21 cellular contexts compared by ENCODE assay signal in genomic region chr6:56765494-56765893, GRCh38.
DNase-seq lines count a peak whose midpoint lies in the region; ATAC-seq, FAIRE-seq and TF ChIP-seq lines count a peak whose summit lies in the region.
"Had no signal": no experiment of that assay in that cellular context is flagged by ENCODE, and none has a peak within 500 bp of the region (broad histone marks: within the 10 kb centered on the region; RNA-seq: fewer than 3 reads in every experiment).

No MANE protein-coding gene starts in this region.

- no peak overlapping the region for H3K27ac Mint-ChIP-seq in activated naive CD4-positive, alpha-beta T cell treated with anti-CD3 and anti-CD28 coated beads, Interleukin-2, amount 10 ng/mL, durations not matched to agents 7 days and 5 days

- POLR2A ChIA-PET in GM12878 (lab: Charles Lee), result interaction anchor here (0.8 to 2.5 kb wide), 6 partner anchors 9 to 83 kb away, joined by 3 to 13 read pairs (median 5); no protein-coding TSS in a partner anchor

- in situ Hi-C loops in GM12878 (cut with MboI), result loop anchor here (5.0 kb wide), 1 partner anchor 77 kb away; no protein-coding TSS in a partner anchor

- no peak for TF ChIP-seq EP300 in GM12878 (IDR thresholded peaks at IDR 0.05; ENCODE audit: borderline replicate concordance in 1 of 2, control insufficient read depth in 1 of 2, low read depth in 2 of 2, low read length in 2 of 2)

- no TSS peak for BruUV-seq in GM12878 (replicated peaks; lab: Mats Ljungman, UMichigan)

- no peak for ATAC-seq in GM12878

- peaks cover 88% of the 10 kb centered on the region for H3K79me2 ChIP-seq in GM12878 (ENCODE audit: control insufficient read depth, insufficient read depth, low read length)

- DNase-seq in left ventricle myocardium inferior (no peak), right atrium auricular region (ENCODE audit: low spot score) (no peak), GM12878 (ENCODE audit: low read depth, low spot score) (no peak), T-helper 9 cell (no peak), NCI-H2081 (lab: John Stamatoyannopoulos, UW) (no peak), RPMI8226 (no peak)
- DNase-seq in activated naive CD4-positive, alpha-beta T cell treated with anti-CD3 and anti-CD28 coated beads, Interleukin-2, amount 10 ng/mL, durations not matched to agents 7 days and 5 days, result no peak
- DNase-seq: COR-L47, DMS 273 treated with DMSO at 0.1 percent for 48 hours, DND-41, HCEC 1CT, KBM-7, NCI-H1105 treated with DMSO at 0.1 percent for 48 hours, NCI-H1694 treated with DMSO at 0.1 percent for 48 hours, NCI-H2107, NCI-H510A treated with DMSO at 0.1 percent for 48 hours, NCI-H774, SIG-M5 had no signal

- RAD21 ChIA-PET in GM12878 (lab: Charles Lee; ENCODE audit: unreplicated experiment), result interaction anchor here (0.8 to 15.3 kb wide), 8 partner anchors 7 to 82 kb away, joined by 3 to 450 read pairs (median 19); no protein-coding TSS in a partner anchor

- H3K36me3 Mint-ChIP-seq in activated naive CD4-positive, alpha-beta T cell treated with anti-CD3 and anti-CD28 coated beads, Interleukin-2, amount 10 ng/mL, durations not matched to agents 7 days and 5 days, result no peaks in the 10 kb centered on the region

- H3K4me1 ChIP-seq in left ventricle myocardium inferior (peaks cover 76% of the 10 kb centered on the region), right atrium auricular region (peaks cover 0 to 66% of the 10 kb centered on the region in 2 donors), GM12878 (ENCODE audit: control insufficient read depth, insufficient read depth, low read length) (peaks cover 87% of the 10 kb centered on the region), rectal smooth muscle tissue (ENCODE audit: control insufficient read depth, insufficient read depth, low read length) (peaks cover 12% of the 10 kb centered on the region)

- no peak overlapping the region for H3K9ac ChIP-seq in GM12878 (ENCODE audit: control insufficient read depth, insufficient read depth, low read length)
- H3K9ac ChIP-seq in rectal smooth muscle tissue (ENCODE audit: low read length), result no peak overlapping the region

- H3K27me3 Mint-ChIP-seq in activated naive CD4-positive, alpha-beta T cell treated with anti-CD3 and anti-CD28 coated beads, Interleukin-2, amount 10 ng/mL, durations not matched to agents 7 days and 5 days, result peaks cover 3% of the 10 kb centered on the region

- H4K20me1 ChIP-seq in GM12878 (ENCODE audit: control insufficient read depth, insufficient read depth), result no peaks in the 10 kb centered on the region

- no peak overlapping the region for H3K4me3 Mint-ChIP-seq in activated naive CD4-positive, alpha-beta T cell treated with anti-CD3 and anti-CD28 coated beads, Interleukin-2, amount 10 ng/mL, durations not matched to agents 7 days and 5 days

- peak overlapping the region; percentile 51; the same call in 1 of the 2 replicates for H3K4me2 ChIP-seq in GM12878 (ENCODE audit: control insufficient read depth, insufficient read depth)

- no peak overlapping the region for H2AFZ ChIP-seq in GM12878 (ENCODE audit: control insufficient read depth, low read depth, low read length)

- intact Hi-C loops in left ventricle myocardium inferior (cut with micrococcal nuclease), result loop anchor here (10.0 kb wide), 2 partner anchors 61 to 79 kb away; no protein-coding TSS in a partner anchor
- intact Hi-C loops in GM12878 (cut with micrococcal nuclease; ENCODE audit: unreplicated experiment), result loop anchor here (5.0 to 10.0 kb wide), 2 partner anchors 77 to 189 kb away; partner anchors contain the start of gene BEND6

- H3K36me3 ChIP-seq in left ventricle myocardium inferior (no peaks in the 10 kb centered on the region), right atrium auricular region (no peaks in the 10 kb centered on the region), GM12878 (ENCODE audit: control insufficient read depth in 2 of 2, insufficient read depth in 2 of 2, low read length in 1 of 2) (no peaks in the 10 kb centered on the region; a peak in 1 of 4 replicates), rectal smooth muscle tissue (ENCODE audit: control insufficient read depth, insufficient read depth, low read length) (no peaks in the 10 kb centered on the region)

- SMC1A ChIA-PET in GM12878 (lab: Charles Lee; ENCODE audit: uncharacterized antibody, unreplicated experiment), result interaction anchor here (0.8 to 20.4 kb wide), 12 partner anchors 8 to 171 kb away, joined by 3 to 396 read pairs (median 16); no protein-coding TSS in a partner anchor

- H3K27ac ChIP-seq in left ventricle myocardium inferior (replicated peaks), result peak overlapping the region; percentile 34
- no peak overlapping the region for H3K27ac ChIP-seq in right atrium auricular region
- H3K27ac ChIP-seq in GM12878 (ENCODE audit: control insufficient read depth, insufficient read depth), result peak overlapping the region; percentile 47
- H3K27ac ChIP-seq in rectal smooth muscle tissue (ENCODE audit: low read depth, low read length), result peak overlapping the region; percentile 6
- H3K27ac ChIP-seq: 22Rv1, RWPE1 had no signal

- TF ChIP-seq POLR2A in GM12878 (IDR thresholded peaks at IDR 0.05; ENCODE audit: low read depth, low read length), result no peak

- H3K27me3 ChIP-seq in left ventricle myocardium inferior (ENCODE audit: low read depth) (no peaks in the 10 kb centered on the region), right atrium auricular region (no peaks in the 10 kb centered on the region), GM12878 (replicated peaks in 1 of 2; ENCODE audit: control insufficient read depth in 2 of 2, insufficient read depth in 2 of 2, low read length in 1 of 2) (no peaks in the 10 kb centered on the region), rectal smooth muscle tissue (ENCODE audit: control insufficient read depth, insufficient read depth, low read length) (no peaks in the 10 kb centered on the region)

- H3K4me3 ChIP-seq in left ventricle myocardium inferior, result no peak overlapping the region
- H3K4me3 ChIP-seq in right atrium auricular region, result no peak overlapping the region
- no peak overlapping the region for H3K4me3 ChIP-seq in GM12878
- no peak overlapping the region for H3K4me3 ChIP-seq in rectal smooth muscle tissue (ENCODE audit: low read length)

- 87% methylated on average over 2 of the region's 2 CpGs for WGBS in GM12878 (ENCODE audit: insufficient coverage, insufficient replicate concordance, low lambda C conversion rate, missing lambda C conversion rate)

- no peaks in the 10 kb centered on the region for H3K9me3 Mint-ChIP-seq in activated naive CD4-positive, alpha-beta T cell treated with anti-CD3 and anti-CD28 coated beads, Interleukin-2, amount 10 ng/mL, durations not matched to agents 7 days and 5 days

- TF ChIP-seq CTCF in left ventricle myocardium inferior (IDR thresholded peaks at IDR 0.05; ENCODE audit: borderline replicate concordance) (no peak), right atrium auricular region (IDR thresholded peaks at IDR 0.05) (no peak), GM12878 (IDR thresholded peaks at IDR 0.05 in 2 of 3, conservative IDR thresholded peaks at IDR 0.05 in 1 of 3; ENCODE audit: control insufficient read depth in 2 of 3, extremely low read depth in 1 of 3, insufficient read depth in 1 of 3, low read depth in 3 of 3, low read length in 3 of 3) (no peak)

- no peaks in the 10 kb centered on the region for H3K9me3 ChIP-seq in left ventricle myocardium inferior (replicated peaks)
- no peaks in the 10 kb centered on the region for H3K9me3 ChIP-seq in right atrium auricular region
- H3K9me3 ChIP-seq in GM12878 (replicated peaks; ENCODE audit: control insufficient read depth, insufficient read depth, low read length), result peaks cover 2% of the 10 kb centered on the region; the same call in 1 of the 3 replicates

- TF ChIP-seq RAD21 in GM12878 (IDR thresholded peaks at IDR 0.05; ENCODE audit: insufficient read depth, low read depth, low read length), result no peak

- H3K4me1 Mint-ChIP-seq in activated naive CD4-positive, alpha-beta T cell treated with anti-CD3 and anti-CD28 coated beads, Interleukin-2, amount 10 ng/mL, durations not matched to agents 7 days and 5 days, result no peaks in the 10 kb centered on the region

- no peak for FAIRE-seq in GM12878 (lab: Jason Lieb, UNC)

- CTCF ChIA-PET in GM12878 (lab: Yijun Ruan, JAX), result interaction anchor here (0.7 to 19.5 kb wide), 13 partner anchors 7 to 223 kb away, joined by 3 to 494 read pairs (median 4); no protein-coding TSS in a partner anchor
- CTCF ChIA-PET in activated naive CD4-positive, alpha-beta T cell treated with anti-CD3 and anti-CD28 coated beads, Interleukin-2, amount 10 ng/mL, durations not matched to agents 7 days and 5 days (lab: Charles Lee), result no interaction called here

TF ChIP-seq in GM12878, 131 proteins besides CTCF, POLR2A, EP300 and RAD21 (continues in another document):
- TF ChIP-seq RBBP5 (conservative IDR thresholded peaks at IDR 0.05) (no peak), MLLT1 (IDR thresholded peaks at IDR 0.05) (no peak), ZNF217 (IDR thresholded peaks at IDR 0.05) (no peak), YY1 (IDR thresholded peaks at IDR 0.05; ENCODE audit: low read depth, low read length) (no peak), ZBED1 (IDR thresholded peaks at IDR 0.05; ENCODE audit: borderline replicate concordance) (no peak), YBX1 (IDR thresholded peaks at IDR 0.05) (no peak), FOXM1 (IDR thresholded peaks at IDR 0.05; ENCODE audit: low read depth, low read length) (no peak), TCF3 (IDR thresholded peaks at IDR 0.05; ENCODE audit: borderline replicate concordance, insufficient read depth, low read depth, low read length) (no peak), KLF5 (IDR thresholded peaks at IDR 0.05; ENCODE audit: partially characterized antibody) (no peak), FOXK2 (IDR thresholded peaks at IDR 0.05) (no peak), IRF4 (IDR thresholded peaks at IDR 0.05; ENCODE audit: low read depth, low read length) (no peak), TAF1 (IDR thresholded peaks at IDR 0.05; ENCODE audit: borderline replicate concordance, low read depth, low read length) (no peak), CHD2 (IDR thresholded peaks at IDR 0.05; ENCODE audit: borderline replicate concordance, low read depth, low read length) (no peak), POU2F2 (IDR thresholded peaks at IDR 0.05; ENCODE audit: borderline replicate concordance, low read depth, low read length) (no peak)

Comparison
In these comparisons a context has a peak if more than half of its experiments do, and no peak if none do; other contexts are left out.
1. H3K27ac ChIP-seq: peak in left ventricle myocardium inferior (single experiment), GM12878 (single experiment) and rectal smooth muscle tissue (single experiment); none in right atrium auricular region (0 of 2).